18 cellular contexts compared by ENCODE assay signal in genomic region chr2:213233438-213234330, GRCh38. TPM values are rescaled to one million over a fixed set of nuclear protein-coding genes. Genes with fewer than 3 reads are reported as not detected.
A peak's percentile ranks its signal among the peaks of the same experiment; 100 is the strongest.
DNase-seq lines count a peak whose midpoint lies in the region; ATAC-seq, FAIRE-seq and TF ChIP-seq lines count a peak whose summit lies in the region.
"Had no signal": no experiment of that assay in that cellular context is flagged by ENCODE, and none has a peak within 500 bp of the region (broad histone marks: within the 10 kb centered on the region; RNA-seq: fewer than 3 reads in every experiment).

No MANE protein-coding gene starts in this region.

- WGBS in GM12878 (ENCODE audit: insufficient coverage, insufficient replicate concordance, low lambda C conversion rate, missing lambda C conversion rate) = 0% methylated on average over 2 of the region's 2 CpGs

- peak overlapping the region; percentile 14 for H3K4me3 Mint-ChIP-seq in T-helper 1 cell treated with Interleukin-12 subunit alpha and Interleukin-12 subunit beta and Interleukin-4 antibody, amounts not matched to agents 30 μg/mL and 1 μg/mL, for 36 hours
- H3K4me3 Mint-ChIP-seq in osteocyte (ENCODE audit: unreplicated experiment) = peak overlapping the region; percentile 46
- no peak overlapping the region for H3K4me3 Mint-ChIP-seq in activated T-cell treated with anti-CD3 and anti-CD28 coated beads, Interleukin-2, amount 50 U/mL, for 4 hours
- H3K4me3 Mint-ChIP-seq: activated T-helper 1 cell treated with anti-CD3 and anti-CD28 coated beads, Interleukin-12 subunit alpha, Interleukin-12 subunit beta, Interleukin-2, Interleukin-4 antibody, amounts not matched to agents 30 ng/mL and 10 ng/mL and 1 ng/mL, durations not matched to agents 14 hours and 24 hours and 36 hours; nephron had no signal

- no peaks in the 10 kb centered on the region for H3K36me3 Mint-ChIP-seq in T-helper 1 cell treated with Interleukin-12 subunit alpha and Interleukin-12 subunit beta and Interleukin-4 antibody, amounts not matched to agents 30 μg/mL and 1 μg/mL, for 36 hours (ENCODE audit: low read depth)
- H3K36me3 Mint-ChIP-seq in osteocyte (ENCODE audit: unreplicated experiment) = no peaks in the 10 kb centered on the region
- no peaks in the 10 kb centered on the region for H3K36me3 Mint-ChIP-seq in activated T-cell treated with anti-CD3 and anti-CD28 coated beads, Interleukin-2, amount 50 U/mL, for 4 hours (ENCODE audit: insufficient read depth)

- peaks cover 83% of the 10 kb centered on the region for H3K4me1 ChIP-seq in KMS-11 (ENCODE audit: low read depth, poor library complexity, severe bottlenecking)
- H3K4me1 ChIP-seq in GM12878 (ENCODE audit: control insufficient read depth, insufficient read depth, low read length) = peaks cover 49% of the 10 kb centered on the region
- H3K4me1 ChIP-seq: upper lobe of left lung had no signal

- no peaks in the 10 kb centered on the region for H3K9me3 Mint-ChIP-seq in T-helper 1 cell treated with Interleukin-12 subunit alpha and Interleukin-12 subunit beta and Interleukin-4 antibody, amounts not matched to agents 30 μg/mL and 1 μg/mL, for 36 hours
- no peaks in the 10 kb centered on the region for H3K9me3 Mint-ChIP-seq in osteocyte (ENCODE audit: unreplicated experiment)
- no peaks in the 10 kb centered on the region for H3K9me3 Mint-ChIP-seq in activated T-cell treated with anti-CD3 and anti-CD28 coated beads, Interleukin-2, amount 50 U/mL, for 4 hours
- H3K9me3 Mint-ChIP-seq: activated T-helper 1 cell treated with anti-CD3 and anti-CD28 coated beads, Interleukin-12 subunit alpha, Interleukin-12 subunit beta, Interleukin-2, Interleukin-4 antibody, amounts not matched to agents 30 ng/mL and 10 ng/mL and 1 ng/mL, durations not matched to agents 14 hours and 24 hours and 36 hours; nephron had no signal

- POLR2A ChIA-PET in GM12878 (lab: Charles Lee) = interaction anchor here (0.9 to 13.8 kb wide), 14 partner anchors 8 to 219 kb away, joined by 3 to 232 read pairs (median 4); partner anchors contain the start of gene IKZF2

- peak; percentile 2; the same call in 2 of the 3 replicates for ATAC-seq in GM12878
- ATAC-seq in activated T-cell treated with anti-CD3 and anti-CD28 coated beads, Interleukin-2, amount 50 U/mL, for 4 hours = no peak

- DNase-seq in T-helper 1 cell (no peak), GM12878 (ENCODE audit: low read depth, low spot score) (no peak), osteocyte (ENCODE audit: extremely low spot score, unreplicated experiment) (no peak), NCI-H1694 (lab: John Stamatoyannopoulos, UW) (no peak), MG63 (no peak)
- DNase-seq in activated T-cell treated with anti-CD3 and anti-CD28 coated beads, Interleukin-2, amount 50 U/mL, for 4 hours = no peak
- DNase-seq: 8988T, glutamatergic neuron, NCI-H146, NCI-H526, Right ventricle myocardium superior, upper lobe of left lung had no signal

- intact Hi-C loops in GM12878 (cut with micrococcal nuclease; ENCODE audit: unreplicated experiment) = loop anchor here (1.0 to 10.0 kb wide), 11 partner anchors 46 to 1571 kb away; partner anchors contain the start of gene BARD1

- H3K27me3 ChIP-seq in KMS-11 (ENCODE audit: insufficient read depth, low read depth) (no peaks in the 10 kb centered on the region), GM12878 (replicated peaks in 1 of 2; ENCODE audit: control insufficient read depth in 2 of 2, insufficient read depth in 2 of 2, low read length in 1 of 2) (no peaks in the 10 kb centered on the region), MG63 (no peaks in the 10 kb centered on the region)
- H3K27me3 ChIP-seq: upper lobe of left lung had no signal

- no peaks in the 10 kb centered on the region for H3K79me2 ChIP-seq in KMS-11 (ENCODE audit: insufficient read depth, low read depth)
- H3K79me2 ChIP-seq in GM12878 (ENCODE audit: control insufficient read depth, insufficient read depth, low read length) = peaks cover 49% of the 10 kb centered on the region

- SMC1A ChIA-PET in GM12878 (lab: Charles Lee; ENCODE audit: uncharacterized antibody, unreplicated experiment) = interaction anchor here (0.8 to 15.7 kb wide), 13 partner anchors 8 to 456 kb away, joined by 3 to 467 read pairs (median 3); partner anchors contain the start of gene IKZF2

- FAIRE-seq in GM12878 (lab: Jason Lieb, UNC) = no peak
- FAIRE-seq: bronchial epithelial cell, HTR-8/SVneo had no signal

- TF ChIP-seq RAD21 in GM12878 (IDR thresholded peaks at IDR 0.05; ENCODE audit: insufficient read depth, low read depth, low read length) = no peak

- TF ChIP-seq POLR2A in GM12878 (IDR thresholded peaks at IDR 0.05; ENCODE audit: low read depth, low read length) = no peak

- CTCF ChIA-PET in GM12878 (lab: Yijun Ruan, JAX) = interaction anchor here (0.9 to 2.7 kb wide), 8 partner anchors 9 to 220 kb away, joined by 4 to 9 read pairs (median 6); no protein-coding TSS in a partner anchor

- peak overlapping the region; percentile 12; the same call in 1 of the 2 replicates for H3K9ac ChIP-seq in KMS-11
- peak overlapping the region; percentile 50 for H3K9ac ChIP-seq in GM12878 (ENCODE audit: control insufficient read depth, insufficient read depth, low read length)

- no peak for TF ChIP-seq EP300 in GM12878 (IDR thresholded peaks at IDR 0.05; ENCODE audit: borderline replicate concordance in 1 of 2, control insufficient read depth in 1 of 2, low read depth in 2 of 2, low read length in 2 of 2)

- H3K4me1 Mint-ChIP-seq in T-helper 1 cell treated with Interleukin-12 subunit alpha and Interleukin-12 subunit beta and Interleukin-4 antibody, amounts not matched to agents 30 μg/mL and 1 μg/mL, for 36 hours (ENCODE audit: low read depth) = peaks cover 12% of the 10 kb centered on the region
- peaks cover 63% of the 10 kb centered on the region for H3K4me1 Mint-ChIP-seq in osteocyte (ENCODE audit: unreplicated experiment)
- peaks cover 22% of the 10 kb centered on the region for H3K4me1 Mint-ChIP-seq in activated T-cell treated with anti-CD3 and anti-CD28 coated beads, Interleukin-2, amount 50 U/mL, for 4 hours (ENCODE audit: low read depth)

- no peaks in the 10 kb centered on the region for H4K20me1 ChIP-seq in KMS-11 (ENCODE audit: insufficient read depth)
- no peaks in the 10 kb centered on the region for H4K20me1 ChIP-seq in GM12878 (ENCODE audit: control insufficient read depth, insufficient read depth)

- H3K27ac Mint-ChIP-seq in T-helper 1 cell treated with Interleukin-12 subunit alpha and Interleukin-12 subunit beta and Interleukin-4 antibody, amounts not matched to agents 30 μg/mL and 1 μg/mL, for 36 hours = peak overlapping the region; percentile 65
- peak overlapping the region; percentile 69 for H3K27ac Mint-ChIP-seq in osteocyte (ENCODE audit: unreplicated experiment)
- H3K27ac Mint-ChIP-seq: nephron had no signal

- H2AFZ ChIP-seq in KMS-11 (ENCODE audit: low read depth) = peak overlapping the region; percentile 12; the same call in 1 of the 2 replicates
- no peak overlapping the region for H2AFZ ChIP-seq in GM12878 (ENCODE audit: control insufficient read depth, low read depth, low read length)

- in situ Hi-C loops in GM12878 (cut with MboI) = loop anchor here (25.0 kb wide), 1 partner anchor 1504 kb away; no protein-coding TSS in a partner anchor

- H3K9me3 ChIP-seq in GM12878 (replicated peaks; ENCODE audit: control insufficient read depth, insufficient read depth, low read length) (no peaks in the 10 kb centered on the region), MG63 (no peaks in the 10 kb centered on the region)
- H3K9me3 ChIP-seq: upper lobe of left lung had no signal

- TF ChIP-seq CTCF in KMS-11 (conservative IDR thresholded peaks at IDR 0.05; ENCODE audit: low read depth, low read length) (no peak), GM12878 (IDR thresholded peaks at IDR 0.05 in 2 of 3, conservative IDR thresholded peaks at IDR 0.05 in 1 of 3; ENCODE audit: control insufficient read depth in 2 of 3, extremely low read depth in 1 of 3, insufficient read depth in 1 of 3, low read depth in 3 of 3, low read length in 3 of 3) (no peak), osteocyte (IDR thresholded peaks at IDR 0.05) (no peak)

- H3K4me3 ChIP-seq in KMS-11 (IDR thresholded peaks at IDR 0.05; ENCODE audit: insufficient read depth, low read depth, low read length) = no peak overlapping the region
- 0 out of 2 replicates have a peak overlapping the region, but pooled peaks have one; percentile 11 for H3K4me3 ChIP-seq in GM12878
- H3K4me3 ChIP-seq in MG63 = no peak overlapping the region
- H3K4me3 ChIP-seq: upper lobe of left lung had no signal

- H3K4me2 ChIP-seq in KMS-11 = peak overlapping the region; percentile 59
- H3K4me2 ChIP-seq in GM12878 (ENCODE audit: control insufficient read depth, insufficient read depth) = peak overlapping the region; percentile 61

- H3K36me3 ChIP-seq in KMS-11 (ENCODE audit: insufficient read depth) (no peaks in the 10 kb centered on the region), GM12878 (ENCODE audit: control insufficient read depth in 2 of 2, insufficient read depth in 2 of 2, low read length in 1 of 2) (no peaks in the 10 kb centered on the region), MG63 (no peaks in the 10 kb centered on the region)
- H3K36me3 ChIP-seq: upper lobe of left lung had no signal

- H3K27me3 Mint-ChIP-seq in T-helper 1 cell treated with Interleukin-12 subunit alpha and Interleukin-12 subunit beta and Interleukin-4 antibody, amounts not matched to agents 30 μg/mL and 1 μg/mL, for 36 hours (ENCODE audit: low read depth) = peaks cover 21% of the 10 kb centered on the region
- no peaks in the 10 kb centered on the region for H3K27me3 Mint-ChIP-seq in osteocyte (ENCODE audit: unreplicated experiment)
- peaks cover 14% of the 10 kb centered on the region for H3K27me3 Mint-ChIP-seq in activated T-cell treated with anti-CD3 and anti-CD28 coated beads, Interleukin-2, amount 50 U/mL, for 4 hours (ENCODE audit: low read depth)

- RAD21 ChIA-PET in GM12878 (lab: Charles Lee; ENCODE audit: unreplicated experiment) = interaction anchor here (0.8 to 15.7 kb wide), 16 partner anchors 9 to 1576 kb away, joined by 3 to 540 read pairs (median 4); partner anchors contain the start of genes BARD1 and IKZF2

- TSS peak; percentile 81 for BruUV-seq in GM12878 (replicated peaks; lab: Mats Ljungman, UMichigan)

- H3K27ac ChIP-seq in KMS-11 = peak overlapping the region; percentile 86
- H3K27ac ChIP-seq in GM12878 (ENCODE audit: control insufficient read depth, insufficient read depth) = peak overlapping the region; percentile 98
- H3K27ac ChIP-seq: upper lobe of left lung had no signal

RNA-seq across cellular contexts. Expression of gene SPAG16, which starts 50.6 kb away (rescaled TPM):
- 24.1 and 24.7 TPM in 2 replicates for total RNA-seq in GM12878 (2013; cell fraction: nucleolus; rRNA removed)
- 10.7 and 12.3 TPM in 2 replicates for total RNA-seq in GM12878 (2014; rRNA removed)
- 16.1 and 17.5 TPM in 2 replicates for total RNA-seq in GM12878 (2014; rRNA removed; fragmentation: Illumina TruSeq; extraction: Trizol)
- total RNA-seq in GM12878 (2021) = 9.9 and 13.1 TPM in 2 replicates
- polyA plus RNA-seq in GM12878 (2011; ENCODE audit: low read depth) = 7.7 TPM
- 13.3 and 25.0 TPM in 2 replicates for polyA plus RNA-seq in GM12878 (2011; rRNA removed)
- polyA plus RNA-seq in GM12878 (2011; cell fraction: cytosol; rRNA removed) = 7.0 and 8.0 TPM in 2 replicates
- polyA plus RNA-seq in GM12878 (2011; cell fraction: nucleus; rRNA removed) = 4.7 and 6.7 TPM in 2 replicates
- 10.8 and 12.7 TPM in 2 replicates for polyA plus RNA-seq in GM12878 (2012)
- polyA plus RNA-seq in GM12878 (2014; fragmentation: Illumina TruSeq; extraction: Trizol) = 18.3 and 18.6 TPM in 2 replicates
- polyA plus RNA-seq in GM12878 (2014; fragmentation: Nextera tagmentation; extraction: Ambion mirVana) = 10 to 100 TPM in 1 of 2 experiments, 1 to 10 TPM in 1; 6.0 to 12.8 TPM
- 15.0 and 17.2 TPM in 2 replicates for polyA plus RNA-seq in GM12878 (2014; rRNA removed)
- polyA plus RNA-seq in GM12878 (2016; fragmentation: Nextera tagmentation; extraction: Ambion mirVana) = 10 to 100 TPM; 24.2 to 25.0 TPM
- polyA minus RNA-seq in GM12878 (2011; rRNA and poly(A)+ RNA removed) = 5.1 and 5.3 TPM in 2 replicates
- polyA minus RNA-seq in GM12878 (2011; cell fraction: cytosol; rRNA and poly(A)+ RNA removed) = 4.4 and 5.9 TPM in 2 replicates
- 6.4 and 13.3 TPM in 2 replicates for polyA minus RNA-seq in GM12878 (2011; cell fraction: nucleus; rRNA and poly(A)+ RNA removed)
- total RNA-seq in osteocyte = 17.7 and 20.7 TPM in 2 replicates
- total RNA-seq in activated T-cell treated with anti-CD3 and anti-CD28 coated beads, Interleukin-2, amount 50 U/mL, for 4 hours = 1 to 10 TPM; 5.4 to 5.7 (median 5.5) TPM
- 13.3 and 33.7 TPM in 2 replicates for total RNA-seq in MG63 (2014; rRNA removed; shearing (Covaris generic); ENCODE audit: low replicate concordance)
